19 cellular contexts compared by ENCODE assay signal in the genomic region with DNA sequence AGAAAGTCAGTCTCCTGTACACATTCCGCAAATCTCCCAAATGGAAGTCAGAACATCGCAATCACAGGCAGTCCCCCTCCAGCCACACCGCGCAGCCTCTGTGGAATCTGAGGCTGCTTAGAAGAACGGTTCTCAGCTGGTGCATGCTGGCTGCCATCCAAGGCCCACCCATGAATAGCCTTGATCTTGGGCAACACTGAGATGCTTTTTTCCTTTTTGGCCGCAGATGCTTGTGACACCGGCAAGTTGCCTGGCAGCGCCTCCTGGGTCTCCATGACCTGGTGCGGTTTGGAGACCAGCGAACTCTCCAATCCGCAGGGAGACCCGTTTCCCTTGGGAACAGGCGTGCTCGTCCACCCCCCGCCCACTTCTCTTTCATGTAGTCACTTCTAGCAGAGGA. TPM values are rescaled to one million over a fixed set of nuclear protein-coding genes. Genes with fewer than 3 reads are reported as not detected.
DNase-seq lines count a peak whose midpoint lies in the region; ATAC-seq and TF ChIP-seq lines count a peak whose summit lies in the region.
"Had no signal": no experiment of that assay in that cellular context is flagged by ENCODE, and none has a peak within 500 bp of the region (broad histone marks: within the 10 kb centered on the region; RNA-seq: fewer than 3 reads in every experiment).

No MANE protein-coding gene starts in this region.

- no peaks in the 10 kb centered on the region for H3K4me1 Mint-ChIP-seq in type B pancreatic cell (ENCODE audit: unreplicated experiment)
- no peaks in the 10 kb centered on the region for H3K4me1 Mint-ChIP-seq in activated CD4-positive, alpha-beta T cell treated with anti-CD3 and anti-CD28 coated beads, Interleukin-2, amount 10 ng/mL, durations not matched to agents 24 days and 14 days
- H3K4me1 Mint-ChIP-seq: naive thymus-derived CD8-positive, alpha-beta T cell had no signal

- DNase-seq in AG10803 (ENCODE audit: low read depth) (peak; percentile 16), IMR-90 (peak; percentile 16), astrocyte of the hippocampus (ENCODE audit: low read depth, low spot score) (peak; percentile 73), midbrain (lab: John Stamatoyannopoulos, UW) (peak; percentile 22), NCI-H82 (lab: John Stamatoyannopoulos, UW) (no peak), kidney tubule cell (ENCODE audit: low spot score) (no peak), type B pancreatic cell (ENCODE audit: extremely low spot score, unreplicated experiment) (no peak)
- DNase-seq in activated CD4-positive, alpha-beta T cell treated with anti-CD3 and anti-CD28 coated beads, Interleukin-2, amount 10 ng/mL, durations not matched to agents 24 days and 14 days = no peak
- DNase-seq: activated CD4-positive, alpha-beta T cell treated with anti-CD3 and anti-CD28 coated beads, Interleukin-2, amount 50 U/mL, for 4 hours; activated T-cell treated with anti-CD3 and anti-CD28 coated beads, Interleukin-2, amount 50 U/mL, for 72 hours; colonic mucosa; Kasumi-1; left ventricle myocardium inferior; naive thymus-derived CD8-positive, alpha-beta T cell; NCI-H2107; stimulated activated CD4-positive, alpha-beta T cell treated with anti-CD3 and anti-CD28 coated beads, Interleukin-1b, Interleukin-23, amount 100 ng/mL, for 48 hours had no signal

- intact Hi-C loops in IMR-90 (cut with micrococcal nuclease) = no loop called here
- intact Hi-C loops in activated CD4-positive, alpha-beta T cell treated with anti-CD3 and anti-CD28 coated beads, Interleukin-2, amount 10 ng/mL, durations not matched to agents 24 days and 14 days (cut with micrococcal nuclease) = no loop called here

- H3K23ac ChIP-seq in IMR-90 (ENCODE audit: low read depth, low read length) = no peak overlapping the region

- H3K4me3 Mint-ChIP-seq in type B pancreatic cell = no peak overlapping the region
- no peak overlapping the region for H3K4me3 Mint-ChIP-seq in activated CD4-positive, alpha-beta T cell treated with anti-CD3 and anti-CD28 coated beads, Interleukin-2, amount 10 ng/mL, durations not matched to agents 24 days and 14 days
- H3K4me3 Mint-ChIP-seq: activated T-cell treated with anti-CD3 and anti-CD28 coated beads, Interleukin-2, amount 50 U/mL, for 72 hours; naive thymus-derived CD8-positive, alpha-beta T cell had no signal

- H3K4me1 ChIP-seq in IMR-90 (ENCODE audit: control insufficient read depth, insufficient read depth, low read length) = no peaks in the 10 kb centered on the region; the same call in 1 of the 2 replicates
- H3K4me1 ChIP-seq: colonic mucosa, left ventricle myocardium inferior, right atrium auricular region had no signal

- TF ChIP-seq CTCF in AG10803 (conservative IDR thresholded peaks at IDR 0.05; ENCODE audit: low read length) = no peak
- no peak for TF ChIP-seq CTCF in IMR-90 (conservative IDR thresholded peaks at IDR 0.05; ENCODE audit: low read depth, low read length)
- TF ChIP-seq CTCF in type B pancreatic cell (conservative IDR thresholded peaks at IDR 0.05) = no peak

- no peaks in the 10 kb centered on the region for H3K9me1 ChIP-seq in IMR-90 (ENCODE audit: insufficient read depth, low read length)

- H4K8ac ChIP-seq in IMR-90 (ENCODE audit: low read depth in 2 of 2, low read length in 2 of 2) = no peak overlapping the region

- WGBS in IMR-90 (ENCODE audit: extremely low coverage in 2 of 2, insufficient read length in 1 of 2), 2 experiments = 6% methylated on average over 11 of the region's 15 CpGs; no CpG with 5 or more reads in 1 of the 2 experiments

- H2BK5ac ChIP-seq in IMR-90 (ENCODE audit: low read depth, low read length, poor library complexity, severe bottlenecking) = no peak overlapping the region

- peaks cover 30% of the 10 kb centered on the region for H3K27me3 ChIP-seq in IMR-90 (ENCODE audit: control insufficient read depth, insufficient read depth, low read length)
- H3K27me3 ChIP-seq: colonic mucosa, right atrium auricular region had no signal

- H3K27ac ChIP-seq in IMR-90 (ENCODE audit: insufficient read depth, low read length) = no peak overlapping the region
- H3K27ac ChIP-seq: colonic mucosa, left ventricle myocardium inferior, right atrium auricular region, SK-N-MC, thoracic aorta had no signal

- H4K20me1 ChIP-seq in IMR-90 (ENCODE audit: insufficient read depth, low read length) = no peaks in the 10 kb centered on the region

- no peak overlapping the region for H3K4me2 ChIP-seq in IMR-90 (ENCODE audit: low read depth, low read length)

- peaks cover 3% of the 10 kb centered on the region; the same call in 1 of the 2 replicates for H3K9me3 ChIP-seq in IMR-90 (ENCODE audit: control insufficient read depth, insufficient read depth, low read length)
- H3K9me3 ChIP-seq: colonic mucosa, left ventricle myocardium inferior, right atrium auricular region, thoracic aorta had no signal

- H2BK15ac ChIP-seq in IMR-90 (ENCODE audit: low read depth, low read length) = no peak overlapping the region

- H3K27me3 Mint-ChIP-seq in type B pancreatic cell = peaks cover 19% of the 10 kb centered on the region
- no peaks in the 10 kb centered on the region for H3K27me3 Mint-ChIP-seq in activated CD4-positive, alpha-beta T cell treated with anti-CD3 and anti-CD28 coated beads, Interleukin-2, amount 10 ng/mL, durations not matched to agents 24 days and 14 days

- H2AFZ ChIP-seq in IMR-90 (replicated peaks; ENCODE audit: low read length, poor library complexity) = peak overlapping the region; percentile 2

- no peak overlapping the region for H3K27ac Mint-ChIP-seq in type B pancreatic cell
- no peak overlapping the region for H3K27ac Mint-ChIP-seq in activated CD4-positive, alpha-beta T cell treated with anti-CD3 and anti-CD28 coated beads, Interleukin-2, amount 10 ng/mL, durations not matched to agents 24 days and 14 days
- H3K27ac Mint-ChIP-seq: activated T-cell treated with anti-CD3 and anti-CD28 coated beads, Interleukin-2, amount 50 U/mL, for 72 hours; naive thymus-derived CD8-positive, alpha-beta T cell had no signal

- H4K91ac ChIP-seq in IMR-90 (ENCODE audit: insufficient read depth, low read depth, low read length) = no peak overlapping the region

- H3K18ac ChIP-seq in IMR-90 (ENCODE audit: low read depth, low read length) = no peak overlapping the region

- H3K4me3 ChIP-seq in AG10803 (ENCODE audit: low read length) (no peak overlapping the region), IMR-90 (ENCODE audit: insufficient read depth, low read depth, low read length) (no peak overlapping the region)
- H3K4me3 ChIP-seq: colonic mucosa, left ventricle myocardium inferior, right atrium auricular region, SK-N-MC, thoracic aorta had no signal

- TF ChIP-seq POLR2A in IMR-90 (IDR thresholded peaks at IDR 0.05; ENCODE audit: low read depth, low read length) = no peak

- BruUV-seq in IMR-90 (replicated peaks; lab: Mats Ljungman, UMichigan) = no TSS peak

- TF ChIP-seq RAD21 in IMR-90 (IDR thresholded peaks at IDR 0.05; ENCODE audit: low read length) = no peak

- no peaks in the 10 kb centered on the region for H3K36me3 ChIP-seq in IMR-90 (ENCODE audit: control insufficient read depth, insufficient read depth, low read length)
- H3K36me3 ChIP-seq: colonic mucosa, left ventricle myocardium inferior, right atrium auricular region, thoracic aorta had no signal

- no peak overlapping the region for H4K5ac ChIP-seq in IMR-90 (ENCODE audit: low read depth, low read length)

- no peak overlapping the region for H3K4ac ChIP-seq in IMR-90 (ENCODE audit: low read depth, low read length)

- POLR2A ChIA-PET in IMR-90 (lab: Charles Lee; ENCODE audit: unreplicated experiment) = no interaction called here

- no peaks in the 10 kb centered on the region for H3K79me1 ChIP-seq in IMR-90 (ENCODE audit: low read depth in 1 of 2, low read length in 2 of 2)

- no peak overlapping the region for H2AK5ac ChIP-seq in IMR-90 (ENCODE audit: low read depth, low read length)

- no peak overlapping the region for H3K9ac ChIP-seq in IMR-90 (ENCODE audit: low read depth, low read length)

- no peaks in the 10 kb centered on the region for H3K36me3 Mint-ChIP-seq in type B pancreatic cell
- no peaks in the 10 kb centered on the region for H3K36me3 Mint-ChIP-seq in activated CD4-positive, alpha-beta T cell treated with anti-CD3 and anti-CD28 coated beads, Interleukin-2, amount 10 ng/mL, durations not matched to agents 24 days and 14 days (ENCODE audit: low read depth)
- H3K36me3 Mint-ChIP-seq: naive thymus-derived CD8-positive, alpha-beta T cell had no signal

- in situ Hi-C loops in IMR-90 (cut with MboI; ENCODE audit: low sequenced_read_pairs) = no loop called here

- H3K14ac ChIP-seq in IMR-90 (replicated peaks; ENCODE audit: low read depth, low read length) = no peak overlapping the region

- H2BK20ac ChIP-seq in IMR-90 (ENCODE audit: low read depth, low read length) = no peak overlapping the region

- no peaks in the 10 kb centered on the region for H3K9me3 Mint-ChIP-seq in type B pancreatic cell
- H3K9me3 Mint-ChIP-seq in activated CD4-positive, alpha-beta T cell treated with anti-CD3 and anti-CD28 coated beads, Interleukin-2, amount 10 ng/mL, durations not matched to agents 24 days and 14 days = peaks cover 9% of the 10 kb centered on the region

- CTCF ChIA-PET in IMR-90 (lab: Yijun Ruan, JAX) = no interaction called here

- H2BK120ac ChIP-seq in IMR-90 (ENCODE audit: low read depth, low read length) = no peak overlapping the region

- no peak overlapping the region for H3K56ac ChIP-seq in IMR-90 (ENCODE audit: extremely low read depth, insufficient read depth, low read length)

- H2AK9ac ChIP-seq in IMR-90 (replicated peaks; ENCODE audit: low read depth, low read length, poor library complexity) = no peak overlapping the region

- dilution Hi-C loops in IMR-90 (cut with HindIII; ENCODE audit: low sequenced_read_pairs, unreplicated experiment) = no loop called here

- ATAC-seq in IMR-90 (ENCODE audit: low read depth) = peak; percentile 51; the same call in 1 of the 2 replicates
- ATAC-seq: activated T-cell treated with anti-CD3 and anti-CD28 coated beads, Interleukin-2, amount 50 U/mL, for 72 hours; naive thymus-derived CD8-positive, alpha-beta T cell had no signal

TF ChIP-seq in IMR-90, 13 proteins besides CTCF, POLR2A, EP300 and RAD21 (continues in another document):
- TF ChIP-seq RFX5 (IDR thresholded peaks at IDR 0.05; ENCODE audit: low read depth, low read length) = no peak
- TF ChIP-seq MAFK (IDR thresholded peaks at IDR 0.05; ENCODE audit: low read depth, low read length) = no peak

RNA-seq across cellular contexts. Expression of gene PHF21B, which starts 26.3 kb away (rescaled TPM):
- not detected in 2 replicates for total RNA-seq in IMR-90 (2012; rRNA removed)
- polyA plus RNA-seq in IMR-90 (2012; rRNA removed) = 0.02 and 0.09 TPM in 2 replicates
- 0.01 and 0.02 TPM in 2 replicates for polyA plus RNA-seq in IMR-90 (2012; cell fraction: cytosol; rRNA removed)
- 0.09 and 0.13 TPM in 2 replicates for polyA plus RNA-seq in IMR-90 (2012; cell fraction: nucleus; rRNA removed; ENCODE audit: low replicate concordance)
- total RNA-seq in type B pancreatic cell (ENCODE audit: low replicate concordance) = 2.1 and 19.0 TPM in 2 replicates
- total RNA-seq in activated CD4-positive, alpha-beta T cell treated with anti-CD3 and anti-CD28 coated beads, Interleukin-2, amount 10 ng/mL, durations not matched to agents 24 days and 14 days = 0.07 TPM in 2 replicates
- total RNA-seq: colonic mucosa; naive thymus-derived CD8-positive, alpha-beta T cell had no signal
- polyA plus RNA-seq: naive thymus-derived CD8-positive, alpha-beta T cell had no signal

Comparison
In these comparisons a context has a peak if more than half of its experiments do, and no peak if none do; other contexts are left out.
1. DNase-seq: peak in AG10803 (single experiment), IMR-90 (single experiment), astrocyte of the hippocampus (single experiment) and midbrain (single experiment); none in NCI-H82 (single experiment), kidney tubule cell (single experiment), type B pancreatic cell (single experiment) and activated CD4-positive, alpha-beta T cell treated with anti-CD3 and anti-CD28 coated beads, Interleukin-2, amount 10 ng/mL, durations not matched to agents 24 days and 14 days (single experiment).